12 cellular contexts compared by ENCODE assay signal in genomic region chr10:60986779-60987178, GRCh38.
"Had no signal": no experiment of that assay in that cellular context is flagged by ENCODE, and none has a peak within 500 bp of the region (broad histone marks: within the 10 kb centered on the region; RNA-seq: fewer than 3 reads in every experiment).

No MANE protein-coding gene starts in this region.

- H3K4me1 ChIP-seq: adrenal gland, tibial artery had no signal

- ATAC-seq: effector memory CD8-positive, alpha-beta T cell had no signal

- H3K36me3 ChIP-seq: adrenal gland, neutrophil, tibial artery had no signal

- H3K27me3 ChIP-seq: adrenal gland, neutrophil, tibial artery had no signal

- DNase-seq: activated CD4-positive, alpha-beta T cell treated with anti-CD3 and anti-CD28 coated beads, Interleukin-2, amount 10 ng/mL, durations not matched to agents 7 days and 5 days; activated CD4-positive, CD25-positive, alpha-beta regulatory T cell; activated naive CD4-positive, alpha-beta T cell treated with anti-CD3 and anti-CD28 coated beads, Interleukin-2, amount 50 U/mL, for 16 hours; activated T-cell treated with anti-CD3 and anti-CD28 coated beads, Interleukin-2, amount 50 U/mL, for 1 hour; adrenal gland; cortex of kidney; effector memory CD8-positive, alpha-beta T cell; glutamatergic neuron; posterior cingulate gyrus; tibial artery had no signal

- H3K27ac ChIP-seq: adrenal gland, neutrophil, skin epidermis, tibial artery had no signal

- H3K4me3 ChIP-seq: adrenal gland, skin epidermis, tibial artery had no signal

- H3K9me3 ChIP-seq: adrenal gland, neutrophil, tibial artery had no signal
